Comparison of ENCODE assay signal across 28 cellular contexts in the genomic region with DNA sequence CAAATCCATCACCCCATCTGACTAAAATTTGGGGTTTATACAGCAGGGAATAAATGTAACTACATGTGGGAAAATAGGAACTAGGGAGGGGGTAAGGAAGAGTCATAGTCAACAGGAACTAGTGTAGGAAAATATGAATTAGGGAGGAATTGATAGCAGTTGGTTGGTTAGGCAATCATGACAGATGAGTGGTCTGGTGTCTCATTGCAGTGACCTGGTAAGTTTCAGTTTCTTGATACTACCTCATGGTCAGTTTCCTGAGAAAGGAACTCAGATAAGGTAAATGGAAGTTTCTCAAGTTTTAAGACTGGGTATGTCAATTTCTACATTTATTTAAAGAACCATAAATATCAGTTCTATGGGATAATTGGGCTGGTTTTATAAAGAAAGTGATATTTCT.
"Had no signal": no experiment of that assay in that cellular context is flagged by ENCODE, and none has a peak within 500 bp of the region (broad histone marks: within the 10 kb centered on the region; RNA-seq: fewer than 3 reads in every experiment).

No MANE protein-coding gene starts in this region.

- H3K36me3 ChIP-seq: stomach, suprapubic skin, thoracic aorta, thyroid gland, tibial artery, tibial nerve, transverse colon, upper lobe of left lung, upper lobe of right lung, uterus, vagina had no signal

- H3K4me1 Mint-ChIP-seq: stimulated activated memory B cell treated with anti-CD40 and anti-IgM and Interleukin-4, amounts not matched to agents 10 μg/mL and 1 μg/mL and 100 μg/mL, for 72 hours; stimulated activated naive B cell treated with anti-CD40 and anti-IgM and Interleukin-4, amounts not matched to agents 10 μg/mL and 1 μg/mL and 100 μg/mL, for 72 hours; stimulated activated naive CD8-positive, alpha-beta T cell treated with anti-CD3 and anti-CD28 coated beads, Interleukin-15, amount 100 ng/mL, for 72 hours had no signal

- H3K4me3 Mint-ChIP-seq: stimulated activated memory B cell treated with anti-CD40 and anti-IgM and Interleukin-4, amounts not matched to agents 10 μg/mL and 1 μg/mL and 100 μg/mL, for 72 hours; stimulated activated naive B cell treated with anti-CD40 and anti-IgM and Interleukin-4, amounts not matched to agents 10 μg/mL and 1 μg/mL and 100 μg/mL, for 72 hours; stimulated activated naive CD8-positive, alpha-beta T cell treated with anti-CD3 and anti-CD28 coated beads, Interleukin-15, amount 100 ng/mL, for 72 hours; stimulated activated naive CD8-positive, alpha-beta T cell treated with anti-CD3 and anti-CD28 coated beads, Interleukin-15, Interleukin-2, amounts not matched to agents 100 ng/mL and 50 ng/mL, for 24 hours; type B pancreatic cell had no signal

- H3K27ac ChIP-seq: stomach, suprapubic skin, testis, thoracic aorta, thyroid gland, tibial artery, tibial nerve, transverse colon, upper lobe of left lung, upper lobe of right lung, uterus, vagina had no signal

- H3K4me3 ChIP-seq: stomach, suprapubic skin, testis, thoracic aorta, thyroid gland, tibial artery, tibial nerve, transverse colon, upper lobe of left lung, upper lobe of right lung, uterus, vagina had no signal

- H3K27me3 ChIP-seq: stomach, suprapubic skin, testis, thyroid gland, tibial artery, tibial nerve, transverse colon, upper lobe of left lung, upper lobe of right lung, uterus, vagina had no signal

- DNase-seq: stimulated activated CD4-positive, alpha-beta T cell treated with anti-CD3 and anti-CD28 coated beads, Interleukin-2, amount 100 ng/mL, for 48 hours; stimulated activated CD4-positive, alpha-beta T cell treated with anti-CD3 and anti-CD28 coated beads, Interleukin-4, amount 100 ng/mL, for 1 hour; stimulated activated CD4-positive, alpha-beta T cell treated with anti-CD3 and anti-CD28 coated beads, Interleukin-4, amount 100 ng/mL, for 24 hours; stimulated activated CD4-positive, alpha-beta T cell treated with anti-CD3 and anti-CD28 coated beads, Interleukin-4, amount 100 ng/mL, for 4 hours; stimulated activated CD8-positive, alpha-beta memory T cell treated with anti-CD3 and anti-CD28 coated beads, Interleukin-4, amount 100 ng/mL, for 48 hours; stimulated activated naive B cell treated with anti-CD40 and anti-IgM and Interleukin-4, amounts not matched to agents 10 μg/mL and 1 μg/mL and 100 μg/mL, for 72 hours; stimulated activated naive CD4-positive, alpha-beta T cell; stimulated activated naive CD4-positive, alpha-beta T cell treated with Interleukin-2 at 50 U/mL for 16 hours; stimulated activated naive CD8-positive, alpha-beta T cell treated with anti-CD3 and anti-CD28 coated beads, Interleukin-15, amount 100 ng/mL, for 72 hours; stimulated activated naive CD8-positive, alpha-beta T cell treated with anti-CD3 and anti-CD28 coated beads, Interleukin-15, Interleukin-2, amounts not matched to agents 100 U/mL and 50 U/mL, for 24 hours; stomach; substantia nigra; testis; thyroid gland; tibial artery; transverse colon; trophoblast cell; upper lobe of left lung; upper lobe of right lung; uterus had no signal

- ATAC-seq: stimulated activated memory B cell treated with anti-CD40 and anti-IgM and Interleukin-4, amounts not matched to agents 10 μg/mL and 1 μg/mL and 100 μg/mL, for 72 hours; stimulated activated naive B cell treated with anti-CD40 and anti-IgM and Interleukin-4, amounts not matched to agents 10 μg/mL and 1 μg/mL and 100 μg/mL, for 72 hours; stimulated activated naive CD8-positive, alpha-beta T cell treated with anti-CD3 and anti-CD28 coated beads, Interleukin-15, amount 100 ng/mL, for 72 hours; stimulated activated naive CD8-positive, alpha-beta T cell treated with anti-CD3 and anti-CD28 coated beads, Interleukin-15, Interleukin-2, amounts not matched to agents 100 U/mL and 50 U/mL, for 24 hours; upper lobe of right lung had no signal

- H3K4me1 ChIP-seq: stomach, suprapubic skin, testis, thyroid gland, tibial artery, tibial nerve, transverse colon, upper lobe of left lung, upper lobe of right lung, uterus had no signal

- H3K9me3 ChIP-seq: suprapubic skin, testis, thoracic aorta, thyroid gland, upper lobe of right lung, uterus, vagina had no signal

- H3K36me3 Mint-ChIP-seq: stimulated activated memory B cell treated with anti-CD40 and anti-IgM and Interleukin-4, amounts not matched to agents 10 μg/mL and 1 μg/mL and 100 μg/mL, for 72 hours; stimulated activated naive B cell treated with anti-CD40 and anti-IgM and Interleukin-4, amounts not matched to agents 10 μg/mL and 1 μg/mL and 100 μg/mL, for 72 hours; type B pancreatic cell had no signal

- H3K27ac Mint-ChIP-seq: stimulated activated memory B cell treated with anti-CD40 and anti-IgM and Interleukin-4, amounts not matched to agents 10 μg/mL and 1 μg/mL and 100 μg/mL, for 72 hours; stimulated activated naive B cell treated with anti-CD40 and anti-IgM and Interleukin-4, amounts not matched to agents 10 μg/mL and 1 μg/mL and 100 μg/mL, for 72 hours; stimulated activated naive CD8-positive, alpha-beta T cell treated with anti-CD3 and anti-CD28 coated beads, Interleukin-15, amount 100 ng/mL, for 72 hours; stimulated activated naive CD8-positive, alpha-beta T cell treated with anti-CD3 and anti-CD28 coated beads, Interleukin-15, Interleukin-2, amounts not matched to agents 100 ng/mL and 50 ng/mL, for 24 hours; type B pancreatic cell had no signal

- FAIRE-seq: urothelium cell line had no signal
